ENCODE assay signal across 29 cellular contexts in the genomic region with DNA sequence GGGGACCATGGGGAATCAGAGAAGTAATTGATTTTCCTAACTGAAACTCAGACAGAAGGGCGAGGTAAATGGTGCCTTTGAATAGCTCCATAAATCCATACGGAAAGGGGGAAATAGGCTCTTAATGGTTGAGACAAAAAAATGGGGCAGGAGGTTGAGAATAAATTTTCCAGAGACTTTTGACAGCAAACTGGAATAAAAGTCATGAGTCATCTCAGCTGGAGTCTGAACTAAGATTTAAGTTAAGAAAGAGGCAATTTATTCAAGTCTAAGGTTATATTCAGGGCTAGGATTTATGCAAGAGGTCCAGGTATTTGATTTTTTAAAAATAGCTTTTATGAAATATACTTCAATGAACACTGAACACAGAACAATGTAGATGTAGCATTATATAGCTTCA.
"Had no signal": no experiment of that assay in that cellular context is flagged by ENCODE, and none has a peak within 500 bp of the region (broad histone marks: within the 10 kb centered on the region; RNA-seq: fewer than 3 reads in every experiment).

No MANE protein-coding gene starts in this region.

- H3K27me3 Mint-ChIP-seq: activated naive CD4-positive, alpha-beta T cell treated with anti-CD3 and anti-CD28 coated beads, Interleukin-2, amount 10 ng/mL, durations not matched to agents 7 days and 5 days had no signal

- H3K27me3 ChIP-seq: ascending aorta, brain microvascular endothelial cell had no signal

- H3K4me3 Mint-ChIP-seq: activated CD4-positive, alpha-beta memory T cell treated with anti-CD3 and anti-CD28 coated beads for 36 hours; activated CD4-positive, alpha-beta T cell treated with anti-CD3 and anti-CD28 coated beads for 36 hours; activated CD4-positive, alpha-beta T cell treated with anti-CD3 and anti-CD28 coated beads, Interleukin-2, amount 10 ng/mL, durations not matched to agents 24 days and 14 days; activated CD8-positive, alpha-beta memory T cell treated with anti-CD3 and anti-CD28 coated beads, Interleukin-2, amount 10 ng/mL, durations not matched to agents 7 days and 5 days; activated CD8-positive, alpha-beta T cell treated with anti-CD3 and anti-CD28 coated beads, Interleukin-2, amount 10 ng/mL, durations not matched to agents 7 days and 5 days; activated naive CD4-positive, alpha-beta T cell treated with anti-CD3 and anti-CD28 coated beads, Interleukin-2, amount 10 ng/mL, durations not matched to agents 7 days and 5 days; activated naive CD8-positive, alpha-beta T cell treated with anti-CD3 and anti-CD28 coated beads, Interleukin-2, amount 10 ng/mL, durations not matched to agents 7 days and 5 days; activated T-cell treated with anti-CD3 and anti-CD28 coated beads, Interleukin-2, amount 50 U/mL, for 72 hours; central memory CD8-positive, alpha-beta T cell; effector memory CD8-positive, alpha-beta T cell; T-helper 17 cell; T-helper 2 cell treated with Interferon-gamma antibody and Interleukin-4, amounts not matched to agents 5 μg/mL and 100 μg/mL, for 36 hours had no signal

- H3K27ac Mint-ChIP-seq: activated CD4-positive, alpha-beta memory T cell treated with anti-CD3 and anti-CD28 coated beads for 36 hours; activated CD4-positive, alpha-beta T cell treated with anti-CD3 and anti-CD28 coated beads for 36 hours; activated CD4-positive, alpha-beta T cell treated with anti-CD3 and anti-CD28 coated beads, Interleukin-2, amount 10 ng/mL, durations not matched to agents 24 days and 14 days; activated CD8-positive, alpha-beta memory T cell treated with anti-CD3 and anti-CD28 coated beads, Interleukin-2, amount 10 ng/mL, durations not matched to agents 7 days and 5 days; activated CD8-positive, alpha-beta T cell treated with anti-CD3 and anti-CD28 coated beads, Interleukin-2, amount 10 ng/mL, durations not matched to agents 7 days and 5 days; activated naive CD4-positive, alpha-beta T cell treated with anti-CD3 and anti-CD28 coated beads, Interleukin-2, amount 10 ng/mL, durations not matched to agents 7 days and 5 days; activated naive CD4-positive, alpha-beta T cell treated with anti-CD3 and anti-CD28 coated beads, Interleukin-2, amount 50 U/mL, for 72 hours; activated naive CD8-positive, alpha-beta T cell treated with anti-CD3 and anti-CD28 coated beads, Interleukin-2, amount 10 ng/mL, durations not matched to agents 7 days and 5 days; activated T-cell treated with anti-CD3 and anti-CD28 coated beads, Interleukin-2, amount 50 U/mL, for 72 hours; effector memory CD8-positive, alpha-beta T cell; T-helper 17 cell; T-helper 2 cell treated with Interferon-gamma antibody and Interleukin-4, amounts not matched to agents 5 μg/mL and 100 μg/mL, for 36 hours had no signal

- H3K4me1 ChIP-seq: ascending aorta, esophagus squamous epithelium, heart left ventricle had no signal

- DNase-seq: activated CD4-positive, alpha-beta memory T cell treated with anti-CD3 and anti-CD28 coated beads for 36 hours; activated CD4-positive, alpha-beta T cell treated with anti-CD3 and anti-CD28 coated beads for 36 hours; activated CD4-positive, alpha-beta T cell treated with anti-CD3 and anti-CD28 coated beads, Interleukin-2, amount 10 ng/mL, durations not matched to agents 24 days and 14 days; activated CD4-positive, CD25-positive, alpha-beta regulatory T cell; activated CD4-positive, CD25-positive, alpha-beta regulatory T cell treated with anti-CD3 and anti-CD28 coated beads, Interleukin-2, amount 50 U/mL, for 72 hours; activated CD8-positive, alpha-beta memory T cell treated with anti-CD3 and anti-CD28 coated beads, Interleukin-2, amount 10 ng/mL, durations not matched to agents 7 days and 5 days; activated CD8-positive, alpha-beta memory T cell treated with anti-CD3 and anti-CD28 coated beads, Interleukin-2, amount 50 U/mL, for 4 hours; activated CD8-positive, alpha-beta T cell treated with anti-CD3 and anti-CD28 coated beads, Interleukin-2, amount 10 ng/mL, durations not matched to agents 7 days and 5 days; activated gamma-delta T cell; activated naive CD4-positive, alpha-beta T cell; activated naive CD4-positive, alpha-beta T cell treated with anti-CD3 and anti-CD28 coated beads, Interleukin-2, amount 10 ng/mL, durations not matched to agents 7 days and 5 days; activated naive CD8-positive, alpha-beta T cell treated with anti-CD3 and anti-CD28 coated beads, Interleukin-2, amount 10 ng/mL, durations not matched to agents 7 days and 5 days; activated T-cell treated with anti-CD3 and anti-CD28 coated beads, Interleukin-2, amount 50 U/mL, for 1 hour; activated T-cell treated with anti-CD3 and anti-CD28 coated beads, Interleukin-2, amount 50 U/mL, for 72 hours; brain microvascular endothelial cell; cortex of kidney; dermis blood vessel endothelial cell; effector CD4-positive, alpha-beta T cell; effector memory CD8-positive, alpha-beta T cell; esophagus squamous epithelium; heart left ventricle; T-helper 1 cell; T-helper 17 cell; T1000 had no signal

- ATAC-seq: activated CD4-positive, alpha-beta T cell treated with anti-CD3 and anti-CD28 coated beads for 36 hours; activated CD8-positive, alpha-beta memory T cell treated with anti-CD3 and anti-CD28 coated beads, Interleukin-2, amount 10 ng/mL, durations not matched to agents 7 days and 5 days; activated CD8-positive, alpha-beta T cell treated with anti-CD3 and anti-CD28 coated beads, Interleukin-2, amount 10 ng/mL, durations not matched to agents 7 days and 5 days; activated naive CD4-positive, alpha-beta T cell treated with anti-CD3 and anti-CD28 coated beads, Interleukin-2, amount 50 U/mL, for 72 hours; activated T-cell treated with anti-CD3 and anti-CD28 coated beads, Interleukin-2, amount 50 U/mL, for 72 hours; effector memory CD8-positive, alpha-beta T cell; heart left ventricle; T-helper 17 cell had no signal

- H3K9me3 Mint-ChIP-seq: activated CD4-positive, alpha-beta memory T cell treated with anti-CD3 and anti-CD28 coated beads for 36 hours; activated CD4-positive, alpha-beta T cell treated with anti-CD3 and anti-CD28 coated beads, Interleukin-2, amount 10 ng/mL, durations not matched to agents 24 days and 14 days; activated naive CD4-positive, alpha-beta T cell treated with anti-CD3 and anti-CD28 coated beads, Interleukin-2, amount 10 ng/mL, durations not matched to agents 7 days and 5 days; activated naive CD4-positive, alpha-beta T cell treated with anti-CD3 and anti-CD28 coated beads, Interleukin-2, amount 50 U/mL, for 72 hours; activated naive CD8-positive, alpha-beta T cell treated with anti-CD3 and anti-CD28 coated beads, Interleukin-2, amount 10 ng/mL, durations not matched to agents 7 days and 5 days; activated T-cell treated with anti-CD3 and anti-CD28 coated beads, Interleukin-2, amount 50 U/mL, for 72 hours; central memory CD8-positive, alpha-beta T cell; effector memory CD8-positive, alpha-beta T cell; T-helper 2 cell treated with Interferon-gamma antibody and Interleukin-4, amounts not matched to agents 5 μg/mL and 100 μg/mL, for 36 hours had no signal

- H3K27ac ChIP-seq: ascending aorta, brain microvascular endothelial cell, epithelial cell of prostate, esophagus squamous epithelium, heart left ventricle had no signal

- H3K4me3 ChIP-seq: ascending aorta, esophagus squamous epithelium, heart left ventricle had no signal

- H3K36me3 ChIP-seq: ascending aorta, brain microvascular endothelial cell, esophagus squamous epithelium, heart left ventricle had no signal

- H3K36me3 Mint-ChIP-seq: activated CD4-positive, alpha-beta memory T cell treated with anti-CD3 and anti-CD28 coated beads for 36 hours; activated CD8-positive, alpha-beta memory T cell treated with anti-CD3 and anti-CD28 coated beads, Interleukin-2, amount 10 ng/mL, durations not matched to agents 7 days and 5 days; activated naive CD4-positive, alpha-beta T cell treated with anti-CD3 and anti-CD28 coated beads, Interleukin-2, amount 10 ng/mL, durations not matched to agents 7 days and 5 days; activated naive CD4-positive, alpha-beta T cell treated with anti-CD3 and anti-CD28 coated beads, Interleukin-2, amount 50 U/mL, for 72 hours; activated naive CD8-positive, alpha-beta T cell treated with anti-CD3 and anti-CD28 coated beads, Interleukin-2, amount 10 ng/mL, durations not matched to agents 7 days and 5 days had no signal

- H3K4me1 Mint-ChIP-seq: activated CD4-positive, alpha-beta T cell treated with anti-CD3 and anti-CD28 coated beads for 36 hours; activated CD4-positive, alpha-beta T cell treated with anti-CD3 and anti-CD28 coated beads, Interleukin-2, amount 10 ng/mL, durations not matched to agents 24 days and 14 days; activated CD8-positive, alpha-beta memory T cell treated with anti-CD3 and anti-CD28 coated beads, Interleukin-2, amount 10 ng/mL, durations not matched to agents 7 days and 5 days; activated naive CD4-positive, alpha-beta T cell treated with anti-CD3 and anti-CD28 coated beads, Interleukin-2, amount 10 ng/mL, durations not matched to agents 7 days and 5 days; activated naive CD8-positive, alpha-beta T cell treated with anti-CD3 and anti-CD28 coated beads, Interleukin-2, amount 10 ng/mL, durations not matched to agents 7 days and 5 days; central memory CD8-positive, alpha-beta T cell; T-helper 17 cell had no signal
